ENCODE assay signal across 9 cellular contexts in genomic region chr6:99603421-99604160, GRCh38. TPM values are rescaled to one million over a fixed set of nuclear protein-coding genes. Genes with fewer than 3 reads are reported as not detected.
DNase-seq lines count a peak whose midpoint lies in the region; ATAC-seq, FAIRE-seq and TF ChIP-seq lines count a peak whose summit lies in the region.
"Had no signal": no experiment of that assay in that cellular context is flagged by ENCODE, and none has a peak within 500 bp of the region (broad histone marks: within the 10 kb centered on the region; RNA-seq: fewer than 3 reads in every experiment).

No MANE protein-coding gene starts in this region.

- in situ Hi-C loops in GM13976 (cut with MboI; ENCODE audit: low sequenced_read_pairs, unreplicated experiment): loop anchor here (25.0 kb wide), 1 partner anchor 859 kb away; the partner anchor contains the start of gene SIM1

- DNase-seq in A549 (ENCODE audit: low read depth in 1 of 2, low spot score in 1 of 2) (peak; percentile 13 to 14), GM13976 (ENCODE audit: low spot score) (peak; percentile 62), astrocyte of the hippocampus (ENCODE audit: low read depth, low spot score) (peak; percentile 55), left lung (peak in 1 of 2 donors; percentile 83), upper lobe of left lung (peak in 1 of 2 donors; percentile 88), hippocampal formation (lab: John Stamatoyannopoulos, UW) (no peak)

- peak; percentile 73 to 87 for ATAC-seq in A549
- ATAC-seq in left lung: peak; percentile 48
- peak in 1 of 2 donors; percentile 69 for ATAC-seq in upper lobe of left lung (ENCODE audit: low FRiP score in 2 of 2)
- ATAC-seq in HG02970 (IDR thresholded peaks at IDR 0.05; ENCODE audit: low FRiP score, unreplicated experiment): no peak

- CTCF ChIA-PET in A549 (lab: Yijun Ruan, JAX): interaction anchor here (1.2 to 2.0 kb wide), 3 partner anchors 10 to 265 kb away, joined by 3 to 10 read pairs (median 4); no protein-coding TSS in a partner anchor

- TF ChIP-seq CTCF in A549 (IDR thresholded peaks at IDR 0.05) (no peak), GM13976 (IDR thresholded peaks at IDR 0.05; ENCODE audit: borderline replicate concordance, control extremely low read depth, extremely low read depth, insufficient read depth, missing control alignments) (no peak), left lung (IDR thresholded peaks at IDR 0.05) (no peak), upper lobe of left lung (IDR thresholded peaks at IDR 0.05) (no peak)

- TF ChIP-seq POLR2A in A549 (IDR thresholded peaks at IDR 0.05; ENCODE audit: low read length) (no peak), upper lobe of left lung (IDR thresholded peaks at IDR 0.05) (no peak)

- H3K4me1 ChIP-seq in A549: no peaks in the 10 kb centered on the region
- H3K4me1 ChIP-seq in HUES6 (ENCODE audit: control insufficient read depth, insufficient read depth, low read length): peaks cover 33% of the 10 kb centered on the region
- peaks cover 17 to 27% of the 10 kb centered on the region in 2 donors for H3K4me1 ChIP-seq in left lung
- peaks cover 19 to 44% (median 23%) of the 10 kb centered on the region in 4 donors for H3K4me1 ChIP-seq in upper lobe of left lung

- no peak for TF ChIP-seq EP300 in A549 (IDR thresholded peaks at IDR 0.05)
- TF ChIP-seq EP300 in upper lobe of left lung (IDR thresholded peaks at IDR 0.05): no peak

- no peaks in the 10 kb centered on the region for H3K36me3 ChIP-seq in HUES6 (ENCODE audit: control insufficient read depth, insufficient read depth, low read length)
- no peaks in the 10 kb centered on the region for H3K36me3 ChIP-seq in left lung
- no peaks in the 10 kb centered on the region for H3K36me3 ChIP-seq in upper lobe of left lung

- POLR2A ChIA-PET in A549 (lab: Yijun Ruan, JAX): no interaction called here

- H3K27ac ChIP-seq in A549: peak overlapping the region; percentile 26 to 70; a peak in 4 of 6 replicates
- H3K27ac ChIP-seq in HUES6 (ENCODE audit: low read depth, low read length): no peak overlapping the region
- no peak overlapping the region for H3K27ac ChIP-seq in left lung
- H3K27ac ChIP-seq in upper lobe of left lung: no peak overlapping the region

- H3K9me3 ChIP-seq in A549: no peaks in the 10 kb centered on the region
- H3K9me3 ChIP-seq in HUES6 (ENCODE audit: control insufficient read depth, insufficient read depth, low read depth, low read length): no peaks in the 10 kb centered on the region
- H3K9me3 ChIP-seq in left lung: no peaks in the 10 kb centered on the region
- H3K9me3 ChIP-seq in upper lobe of left lung: no peaks in the 10 kb centered on the region

- H3K4me3 ChIP-seq in A549 (peak overlapping the region; percentile 46), HUES6 (ENCODE audit: low read depth, low read length) (peak overlapping the region; percentile 36), left lung (peak overlapping the region in 1 of 2 donors; percentile 16), upper lobe of left lung (peak overlapping the region in 3 of 4 donors; percentile 15 to 38 (median 37))

- FAIRE-seq in A549 (lab: Jason Lieb, UNC): no peak
- FAIRE-seq: colon had no signal

- no peak overlapping the region for H3K9ac ChIP-seq in HUES6 (ENCODE audit: low read length)

- whole genome bisulfite sequencing in A549 (ENCODE audit: missing lambda C conversion rate): 4% methylated on average over 22 of the region's 55 CpGs
- 5 to 7% methylated on average over 16 to 49 of the region's 55 CpGs for WGBS in upper lobe of left lung, 2 donors

- H3K27me3 ChIP-seq in HUES6 (ENCODE audit: control insufficient read depth, insufficient read depth, low read length) (peaks cover 100% of the 10 kb centered on the region), left lung (peaks cover 87 to 100% of the 10 kb centered on the region in 2 donors), upper lobe of left lung (peaks cover 2 to 70% (median 46%) of the 10 kb centered on the region in 4 donors)

- intact Hi-C loops in left lung (cut with DNase I): no loop called here

- H3K4me2 ChIP-seq in A549: peak overlapping the region; percentile 94

- TF ChIP-seq RAD21 in A549 (conservative IDR thresholded peaks at IDR 0.05 in 1 of 2, IDR thresholded peaks at IDR 0.05 in 1 of 2): no peak

TF ChIP-seq in A549, 52 proteins besides CTCF, POLR2A, EP300 and RAD21:
- TF ChIP-seq RCOR1 (IDR thresholded peaks at IDR 0.05; ENCODE audit: low read depth, low read length) (no peak), MAX (IDR thresholded peaks at IDR 0.05) (peak; percentile 75), NFE2L2 (conservative IDR thresholded peaks at IDR 0.05; ENCODE audit: low read length) (no peak), KDM1A (IDR thresholded peaks at IDR 0.05; ENCODE audit: low read depth) (no peak), GATA3 (IDR thresholded peaks at IDR 0.05; ENCODE audit: borderline replicate concordance) (no peak), JUNB (IDR thresholded peaks at IDR 0.05) (no peak), E2F6 (IDR thresholded peaks at IDR 0.05; ENCODE audit: borderline replicate concordance, low read depth) (peak; percentile 86), SMC3 (IDR thresholded peaks at IDR 0.05) (no peak), ATOH8 (CRISPR knock-in tag; IDR thresholded peaks at IDR 0.05; ENCODE audit: low read depth) (no peak), CHD4 (IDR thresholded peaks at IDR 0.05; ENCODE audit: borderline replicate concordance) (no peak), ZSCAN20 (CRISPR knock-in tag; IDR thresholded peaks at IDR 0.05) (no peak), ZNF302 (CRISPR knock-in tag; IDR thresholded peaks at IDR 0.05) (no peak), ESRRA (IDR thresholded peaks at IDR 0.05; ENCODE audit: borderline replicate concordance, low read length) (no peak), HOXA7 (CRISPR knock-in tag; IDR thresholded peaks at IDR 0.05) (no peak), ELK1 (IDR thresholded peaks at IDR 0.05; ENCODE audit: low read depth, low read length) (no peak), HOXB5 (CRISPR knock-in tag; IDR thresholded peaks at IDR 0.05) (no peak)
TF ChIP-seq in A549: peak in this region for 2.

RNA-seq across cellular contexts. Expression of gene PRDM13, which starts 3.0 kb away (rescaled TPM):
- 0.49 and 0.74 TPM in 2 replicates for polyA plus RNA-seq in A549 (2011; rRNA removed)
- polyA plus RNA-seq in A549 (2012; cell fraction: cytosol; rRNA removed): 0.62 and 0.69 TPM in 2 replicates
- polyA plus RNA-seq in A549 (2012; cell fraction: nucleus; rRNA removed): 0.49 and 0.55 TPM in 2 replicates
- 0.41 to 0.59 TPM (median 0.44 TPM) in 3 replicates for polyA plus RNA-seq in A549 (2017; fragmentation: RNase III; extraction: RNeasy Plus Mini Kit Qiagen cat#74134 plus additional on column Dnase treatment)
- 0.10 and 0.17 TPM in 2 replicates for polyA minus RNA-seq in A549 (2011; rRNA and poly(A)+ RNA removed)
- total RNA-seq in left lung: not detected
- total RNA-seq in upper lobe of left lung: not detected

RNA-seq across cellular contexts. Expression of gene CCNC, which starts 35.1 kb away (rescaled TPM):
- polyA plus RNA-seq in A549 (2011; rRNA removed) (60.3 and 66.0 TPM in 2 replicates), A549 (2017; fragmentation: RNase III; extraction: RNeasy Plus Mini Kit Qiagen cat#74134 plus additional on column Dnase treatment) (43.6 to 46.9 TPM (median 44.1 TPM) in 3 replicates)
- polyA plus RNA-seq in A549 (2012; cell fraction: cytosol; rRNA removed): 11.9 and 14.0 TPM in 2 replicates
- polyA plus RNA-seq in A549 (2012; cell fraction: nucleus; rRNA removed): 4.0 and 7.5 TPM in 2 replicates
- 29.1 and 31.1 TPM in 2 replicates for polyA minus RNA-seq in A549 (2011; rRNA and poly(A)+ RNA removed)
- total RNA-seq in left lung (10 to 100 TPM; 55.6 to 63.7 TPM), upper lobe of left lung (10 to 100 TPM; 22.3 to 73.4 (median 39.9) TPM)

Comparison
In these comparisons a context has a peak if more than half of its experiments do, and no peak if none do; other contexts are left out.
1. DNase-seq: peak in A549 (2 of 2), GM13976 (single experiment) and astrocyte of the hippocampus (single experiment); none in hippocampal formation (0 of 2).
2. H3K27ac ChIP-seq: peak in A549 (2 of 2); none in HUES6 (single experiment), left lung (0 of 2) and upper lobe of left lung (0 of 4).